Comparison of ENCODE assay signal across 1 cellular context in the genomic region with DNA sequence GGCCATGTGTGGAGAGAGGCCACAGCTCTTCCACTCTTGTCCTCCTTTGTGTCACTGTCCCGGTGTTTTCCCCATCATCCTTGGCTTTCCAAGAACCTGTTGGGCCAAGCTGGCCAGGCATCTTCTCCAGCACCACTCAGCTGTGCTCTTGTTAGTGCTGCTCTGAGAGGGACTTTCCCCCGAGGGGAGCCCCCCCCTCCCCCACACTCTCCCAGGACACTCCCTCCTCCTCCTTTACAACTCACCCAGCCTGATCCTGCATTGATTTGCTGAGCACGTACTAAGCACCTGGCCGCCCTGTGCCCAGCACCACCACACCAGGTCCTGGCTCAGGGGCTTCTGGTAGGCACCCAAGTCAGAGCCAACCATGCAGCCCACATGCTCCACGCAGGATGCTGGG.
TF ChIP-seq lines count a peak whose summit lies in the region.

No MANE protein-coding gene starts in this region.

TF ChIP-seq in IMR-90, 13 proteins besides CTCF, POLR2A, EP300 and RAD21:
- TF ChIP-seq MAZ (IDR thresholded peaks at IDR 0.05; ENCODE audit: borderline replicate concordance, low read depth, low read length) (no peak), RFX5 (IDR thresholded peaks at IDR 0.05; ENCODE audit: low read depth, low read length) (no peak), CEBPB (IDR thresholded peaks at IDR 0.05; ENCODE audit: low read depth, low read length) (no peak), CHD1 (IDR thresholded peaks at IDR 0.05; ENCODE audit: low read depth, low read length) (no peak), FOS (IDR thresholded peaks at IDR 0.05; ENCODE audit: low read depth, low read length) (no peak), BHLHE40 (IDR thresholded peaks at IDR 0.05; ENCODE audit: low read depth, low read length) (no peak), MXI1 (IDR thresholded peaks at IDR 0.05; ENCODE audit: borderline replicate concordance, low read depth, low read length) (no peak), SMC3 (IDR thresholded peaks at IDR 0.05; ENCODE audit: low read depth, low read length) (no peak)
- TF ChIP-seq, protein P1, sequence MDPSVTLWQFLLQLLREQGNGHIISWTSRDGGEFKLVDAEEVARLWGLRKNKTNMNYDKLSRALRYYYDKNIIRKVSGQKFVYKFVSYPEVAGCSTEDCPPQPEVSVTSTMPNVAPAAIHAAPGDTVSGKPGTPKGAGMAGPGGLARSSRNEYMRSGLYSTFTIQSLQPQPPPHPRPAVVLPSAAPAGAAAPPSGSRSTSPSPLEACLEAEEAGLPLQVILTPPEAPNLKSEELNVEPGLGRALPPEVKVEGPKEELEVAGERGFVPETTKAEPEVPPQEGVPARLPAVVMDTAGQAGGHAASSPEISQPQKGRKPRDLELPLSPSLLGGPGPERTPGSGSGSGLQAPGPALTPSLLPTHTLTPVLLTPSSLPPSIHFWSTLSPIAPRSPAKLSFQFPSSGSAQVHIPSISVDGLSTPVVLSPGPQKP (IDR thresholded peaks at IDR 0.05; ENCODE audit: borderline replicate concordance, low read depth, low read length) = no peak
